Comparison of ENCODE assay signal across 1 cellular context in genomic region chr22:23714596-23715588, GRCh38.
A peak's percentile ranks its signal among the peaks of the same experiment; 100 is the strongest.
TF ChIP-seq lines count a peak whose summit lies in the region.

No MANE protein-coding gene starts in this region.

TF ChIP-seq in HepG2, 621 proteins besides CTCF, POLR2A, EP300 and RAD21:
- TF ChIP-seq RBFOX2 (IDR thresholded peaks at IDR 0.05; ENCODE audit: low read depth, low read length) (0 out of 2 replicates have a peak, but pooled peaks have one; percentile 17), ZFX (CRISPR knock-in tag; IDR thresholded peaks at IDR 0.05; ENCODE audit: low read depth) (0 out of 2 replicates have a peak, but pooled peaks have one; percentile 25), KLF6 (CRISPR knock-in tag; IDR thresholded peaks at IDR 0.05) (no peak), ZBTB37 (CRISPR knock-in tag; IDR thresholded peaks at IDR 0.05) (no peak), KLF9 (CRISPR knock-in tag; IDR thresholded peaks at IDR 0.05; ENCODE audit: low read depth) (no peak), NBN (conservative IDR thresholded peaks at IDR 0.05) (no peak), ZBTB38 (CRISPR knock-in tag; IDR thresholded peaks at IDR 0.05) (peak; percentile 37; the same call in 1 of the 2 replicates), POLR2AphosphoS5 (IDR thresholded peaks at IDR 0.05; ENCODE audit: low read depth, low read length) (no peak), PRDM10 (CRISPR knock-in tag; IDR thresholded peaks at IDR 0.05; ENCODE audit: low read depth) (no peak), DNMT3B (CRISPR knock-in tag; conservative IDR thresholded peaks at IDR 0.05) (no peak), ZFP36L1 (CRISPR knock-in tag; IDR thresholded peaks at IDR 0.05) (no peak)
- TF ChIP-seq, protein P1, sequence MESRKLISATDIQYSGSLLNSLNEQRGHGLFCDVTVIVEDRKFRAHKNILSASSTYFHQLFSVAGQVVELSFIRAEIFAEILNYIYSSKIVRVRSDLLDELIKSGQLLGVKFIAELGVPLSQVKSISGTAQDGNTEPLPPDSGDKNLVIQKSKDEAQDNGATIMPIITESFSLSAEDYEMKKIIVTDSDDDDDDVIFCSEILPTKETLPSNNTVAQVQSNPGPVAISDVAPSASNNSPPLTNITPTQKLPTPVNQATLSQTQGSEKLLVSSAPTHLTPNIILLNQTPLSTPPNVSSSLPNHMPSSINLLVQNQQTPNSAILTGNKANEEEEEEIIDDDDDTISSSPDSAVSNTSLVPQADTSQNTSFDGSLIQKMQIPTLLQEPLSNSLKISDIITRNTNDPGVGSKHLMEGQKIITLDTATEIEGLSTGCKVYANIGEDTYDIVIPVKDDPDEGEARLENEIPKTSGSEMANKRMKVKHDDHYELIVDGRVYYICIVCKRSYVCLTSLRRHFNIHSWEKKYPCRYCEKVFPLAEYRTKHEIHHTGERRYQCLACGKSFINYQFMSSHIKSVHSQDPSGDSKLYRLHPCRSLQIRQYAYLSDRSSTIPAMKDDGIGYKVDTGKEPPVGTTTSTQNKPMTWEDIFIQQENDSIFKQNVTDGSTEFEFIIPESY (CRISPR knock-in tag; IDR thresholded peaks at IDR 0.05): peak; percentile 62; the same call in 1 of the 2 replicates
- TF ChIP-seq, protein P2, sequence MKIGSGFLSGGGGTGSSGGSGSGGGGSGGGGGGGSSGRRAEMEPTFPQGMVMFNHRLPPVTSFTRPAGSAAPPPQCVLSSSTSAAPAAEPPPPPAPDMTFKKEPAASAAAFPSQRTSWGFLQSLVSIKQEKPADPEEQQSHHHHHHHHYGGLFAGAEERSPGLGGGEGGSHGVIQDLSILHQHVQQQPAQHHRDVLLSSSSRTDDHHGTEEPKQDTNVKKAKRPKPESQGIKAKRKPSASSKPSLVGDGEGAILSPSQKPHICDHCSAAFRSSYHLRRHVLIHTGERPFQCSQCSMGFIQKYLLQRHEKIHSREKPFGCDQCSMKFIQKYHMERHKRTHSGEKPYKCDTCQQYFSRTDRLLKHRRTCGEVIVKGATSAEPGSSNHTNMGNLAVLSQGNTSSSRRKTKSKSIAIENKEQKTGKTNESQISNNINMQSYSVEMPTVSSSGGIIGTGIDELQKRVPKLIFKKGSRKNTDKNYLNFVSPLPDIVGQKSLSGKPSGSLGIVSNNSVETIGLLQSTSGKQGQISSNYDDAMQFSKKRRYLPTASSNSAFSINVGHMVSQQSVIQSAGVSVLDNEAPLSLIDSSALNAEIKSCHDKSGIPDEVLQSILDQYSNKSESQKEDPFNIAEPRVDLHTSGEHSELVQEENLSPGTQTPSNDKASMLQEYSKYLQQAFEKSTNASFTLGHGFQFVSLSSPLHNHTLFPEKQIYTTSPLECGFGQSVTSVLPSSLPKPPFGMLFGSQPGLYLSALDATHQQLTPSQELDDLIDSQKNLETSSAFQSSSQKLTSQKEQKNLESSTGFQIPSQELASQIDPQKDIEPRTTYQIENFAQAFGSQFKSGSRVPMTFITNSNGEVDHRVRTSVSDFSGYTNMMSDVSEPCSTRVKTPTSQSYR (CRISPR knock-in tag; IDR thresholded peaks at IDR 0.05; ENCODE audit: borderline replicate concordance): no peak
